ENCODE assay signal across 2 cellular contexts in genomic region chr6:170287371-170287876, GRCh38.
TF ChIP-seq lines count a peak whose summit lies in the region.

No MANE protein-coding gene starts in this region.

TF ChIP-seq in liver, 16 proteins besides CTCF, POLR2A, EP300 and RAD21:
- TF ChIP-seq SP1 (IDR thresholded peaks at IDR 0.05) (peak; percentile 14), REST (IDR thresholded peaks at IDR 0.05) (no peak), ATF3 (IDR thresholded peaks at IDR 0.05) (no peak), MAX (IDR thresholded peaks at IDR 0.05) (no peak), NR2F2 (IDR thresholded peaks at IDR 0.05) (peak; percentile 85), RXRA (IDR thresholded peaks at IDR 0.05) (peak in 1 of 2 donors; percentile 29)
TF ChIP-seq in liver: peak in this region for 3.

TF ChIP-seq in HepG2, 621 proteins besides CTCF, POLR2A, EP300 and RAD21:
- TF ChIP-seq SMAD3 (CRISPR knock-in tag; IDR thresholded peaks at IDR 0.05) (no peak), FUBP1 (CRISPR knock-in tag; IDR thresholded peaks at IDR 0.05; ENCODE audit: borderline replicate concordance) (no peak)
TF ChIP-seq in HepG2: peak in this region for 0.
